Comparison of ENCODE assay signal across 8 cellular contexts in genomic region chr14:45085004-45085403, GRCh38.
A peak's percentile ranks its signal among the peaks of the same experiment; 100 is the strongest.
DNase-seq lines count a peak whose midpoint lies in the region; ATAC-seq and TF ChIP-seq lines count a peak whose summit lies in the region.

No MANE protein-coding gene starts in this region.

- ATAC-seq in SK-N-SH treated with all-trans-retinoic acid at 6 μM for 48 hours (peak; percentile 45), HG02870 (IDR thresholded peaks at IDR 0.05; ENCODE audit: unreplicated experiment) (no peak)

- peak overlapping the region; percentile 87 for H3K4me3 ChIP-seq in fibroblast of mammary gland (ENCODE audit: control insufficient read depth, low read depth, low read length)

- DNase-seq in NOMO-1 treated with DMSO at 0.1 percent for 48 hours (lab: John Stamatoyannopoulos, UW; ENCODE audit: unreplicated experiment) (peak; percentile 11), NOMO-1 treated with dmso at 0.1 percent for 144 hours (lab: John Stamatoyannopoulos, UW; ENCODE audit: unreplicated experiment) (no peak), fibroblast of mammary gland (ENCODE audit: low read depth) (peak; percentile 60), pons (ENCODE audit: low spot score) (peak; percentile 31), DMS153 treated with DMSO at 0.1 percent for 48 hours (lab: John Stamatoyannopoulos, UW; ENCODE audit: unreplicated experiment) (no peak), DMS53 (lab: John Stamatoyannopoulos, UW) (no peak)

- TF ChIP-seq CTCF in fibroblast of mammary gland (conservative IDR thresholded peaks at IDR 0.05; ENCODE audit: control insufficient read depth, insufficient read depth, low read depth, low read length): no peak

TF ChIP-seq in SK-N-SH treated with all-trans-retinoic acid at 6 μM for 48 hours, 23 proteins besides CTCF, POLR2A, EP300 and RAD21:
- no peak for TF ChIP-seq GLIS3 (CRISPR knock-in tag; IDR thresholded peaks at IDR 0.05)
- no peak for TF ChIP-seq TCF4 (CRISPR knock-in tag; IDR thresholded peaks at IDR 0.05; ENCODE audit: borderline replicate concordance)
- TF ChIP-seq ZNF8 (CRISPR knock-in tag; IDR thresholded peaks at IDR 0.05): no peak
- TF ChIP-seq ZC3H10 (CRISPR knock-in tag; IDR thresholded peaks at IDR 0.05): no peak
- TF ChIP-seq POU6F1 (CRISPR knock-in tag; IDR thresholded peaks at IDR 0.05; ENCODE audit: borderline replicate concordance, low read depth): no peak
- no peak for TF ChIP-seq RARB (CRISPR knock-in tag; IDR thresholded peaks at IDR 0.05)
- TF ChIP-seq PATZ1 (CRISPR knock-in tag; IDR thresholded peaks at IDR 0.05; ENCODE audit: borderline replicate concordance): no peak
- TF ChIP-seq ESRRG (CRISPR knock-in tag; IDR thresholded peaks at IDR 0.05): no peak
- TF ChIP-seq ISL1 (CRISPR knock-in tag; IDR thresholded peaks at IDR 0.05): no peak
- no peak for TF ChIP-seq ZFP30 (CRISPR knock-in tag; IDR thresholded peaks at IDR 0.05)
- TF ChIP-seq ARNTL (CRISPR knock-in tag; IDR thresholded peaks at IDR 0.05; ENCODE audit: borderline replicate concordance, low read depth): no peak
- TF ChIP-seq CSDC2 (CRISPR knock-in tag; IDR thresholded peaks at IDR 0.05): no peak
- TF ChIP-seq ZNF565 (CRISPR knock-in tag; conservative IDR thresholded peaks at IDR 0.05; ENCODE audit: low read depth): no peak
- no peak for TF ChIP-seq TSHZ2 (CRISPR knock-in tag; IDR thresholded peaks at IDR 0.05)
- no peak for TF ChIP-seq BACH2 (CRISPR knock-in tag; IDR thresholded peaks at IDR 0.05; ENCODE audit: borderline replicate concordance)
- TF ChIP-seq CSRNP3 (CRISPR knock-in tag; IDR thresholded peaks at IDR 0.05): no peak
- TF ChIP-seq PPARA (CRISPR knock-in tag; IDR thresholded peaks at IDR 0.05; ENCODE audit: borderline replicate concordance): no peak
- TF ChIP-seq CREB5 (CRISPR knock-in tag; IDR thresholded peaks at IDR 0.05; ENCODE audit: low read depth): no peak
- no peak for TF ChIP-seq OSR1 (CRISPR knock-in tag; IDR thresholded peaks at IDR 0.05)

Comparison
In these comparisons a context has a peak if more than half of its experiments do, and no peak if none do; other contexts are left out.
1. DNase-seq: peak in NOMO-1 treated with DMSO at 0.1 percent for 48 hours (single experiment), fibroblast of mammary gland (single experiment) and pons (single experiment); none in NOMO-1 treated with dmso at 0.1 percent for 144 hours (single experiment), DMS153 treated with DMSO at 0.1 percent for 48 hours (single experiment) and DMS53 (single experiment).